ENCODE assay signal across 11 cellular contexts in the genomic region with DNA sequence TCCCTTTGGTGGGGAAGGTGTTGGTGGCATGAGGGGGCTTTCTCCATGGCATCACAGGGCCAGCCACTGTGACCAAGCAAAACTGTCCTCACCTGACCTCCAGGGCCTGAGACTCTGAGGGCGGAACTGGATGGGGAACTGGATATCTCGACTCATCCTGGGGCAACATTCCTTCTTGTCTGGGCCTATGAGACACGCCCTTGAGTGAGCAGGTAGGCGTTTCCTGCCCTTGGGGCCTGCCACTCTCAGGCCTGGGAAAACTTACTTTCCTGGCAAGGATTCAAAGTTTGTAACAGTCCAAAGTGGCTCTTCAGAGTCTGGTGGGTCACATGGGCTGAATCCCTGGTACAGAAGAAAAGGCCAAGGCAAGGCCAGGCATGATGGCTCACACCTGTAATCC. TPM values are rescaled to one million over a fixed set of nuclear protein-coding genes. Genes with fewer than 3 reads are reported as not detected.
DNase-seq lines count a peak whose midpoint lies in the region; ATAC-seq and TF ChIP-seq lines count a peak whose summit lies in the region.
"Had no signal": no experiment of that assay in that cellular context is flagged by ENCODE, and none has a peak within 500 bp of the region (broad histone marks: within the 10 kb centered on the region; RNA-seq: fewer than 3 reads in every experiment).

No MANE protein-coding gene starts in this region.

- peaks cover 7% of the 10 kb centered on the region; the same call in 2 of the 3 replicates for H3K4me1 Mint-ChIP-seq in GM23338
- no peaks in the 10 kb centered on the region for H3K4me1 Mint-ChIP-seq in T-helper 17 cell

- ATAC-seq in GM23338 (peak; percentile 82), foreskin keratinocyte (peak; percentile 94), T-helper 17 cell (no peak), HG03025 (IDR thresholded peaks at IDR 0.05; ENCODE audit: low FRiP score, unreplicated experiment) (no peak), GM19455 (IDR thresholded peaks at IDR 0.05; ENCODE audit: unreplicated experiment) (no peak)

- H3K9me3 ChIP-seq in PC-9 (ENCODE audit: insufficient read depth, low read depth) = no peaks in the 10 kb centered on the region
- no peaks in the 10 kb centered on the region for H3K9me3 ChIP-seq in T-helper 17 cell (ENCODE audit: control insufficient read depth, low read length, poor library complexity, severe bottlenecking)

- H3K36me3 Mint-ChIP-seq in GM23338 (ENCODE audit: low read depth) (peaks cover 4% of the 10 kb centered on the region; the same call in 2 of the 3 replicates), T-helper 17 cell (ENCODE audit: low read depth) (peaks cover 4% of the 10 kb centered on the region)

- H3K27ac ChIP-seq in GM23338 (ENCODE audit: low read depth) (no peak overlapping the region), PC-9 (peak overlapping the region; percentile 54), foreskin keratinocyte (peak overlapping the region; percentile 30)

- peaks cover 4% of the 10 kb centered on the region; the same call in 1 of the 2 replicates for H3K4me1 ChIP-seq in GM23338 (ENCODE audit: insufficient read depth)
- H3K4me1 ChIP-seq in PC-9 (replicated peaks; ENCODE audit: insufficient read depth) = peaks cover 48% of the 10 kb centered on the region
- H3K4me1 ChIP-seq in foreskin keratinocyte = peaks cover 8% of the 10 kb centered on the region

- CTCF ChIA-PET in PC-9 (lab: Charles Lee) = no interaction called here

- POLR2A ChIA-PET in PC-9 (lab: Charles Lee; ENCODE audit: unreplicated experiment) = no interaction called here

- H3K9me2 ChIP-seq in GM23338 (ENCODE audit: insufficient read depth) (no peaks in the 10 kb centered on the region), PC-9 (ENCODE audit: insufficient read depth) (no peaks in the 10 kb centered on the region)

- TF ChIP-seq CTCF in GM23338 (conservative IDR thresholded peaks at IDR 0.05; ENCODE audit: low read depth in 2 of 2) (no peak), PC-9 (conservative IDR thresholded peaks at IDR 0.05) (no peak), foreskin keratinocyte (conservative IDR thresholded peaks at IDR 0.05) (no peak)

- H4K20me1 ChIP-seq in GM23338 (replicated peaks; ENCODE audit: insufficient read depth) (no peaks in the 10 kb centered on the region), PC-9 (ENCODE audit: insufficient read depth) (no peaks in the 10 kb centered on the region)

- intact Hi-C loops in PC-9 (cut with micrococcal nuclease; ENCODE audit: unreplicated experiment) = loop anchor here (2.0 kb wide), 1 partner anchor 85 kb away; no protein-coding TSS in a partner anchor

- H3K27me3 Mint-ChIP-seq in GM23338 (ENCODE audit: insufficient read depth, low read depth, poor library complexity) (peaks cover 14% of the 10 kb centered on the region), T-helper 17 cell (no peaks in the 10 kb centered on the region)

- H3F3A ChIP-seq in GM23338 (replicated peaks; ENCODE audit: low read depth) (no peaks in the 10 kb centered on the region), PC-9 (ENCODE audit: insufficient read depth, low read depth) (peaks cover 22% of the 10 kb centered on the region)

- H3K27me3 ChIP-seq in GM23338 (ENCODE audit: insufficient read depth) (no peaks in the 10 kb centered on the region), PC-9 (ENCODE audit: insufficient read depth, low read depth) (no peaks in the 10 kb centered on the region), foreskin keratinocyte (no peaks in the 10 kb centered on the region)

- H3K4me2 ChIP-seq in GM23338 (no peak overlapping the region), PC-9 (peak overlapping the region; percentile 25)

- H3K4me3 Mint-ChIP-seq in GM23338 (no peak overlapping the region), T-helper 17 cell (no peak overlapping the region)

- H3K27ac Mint-ChIP-seq in GM23338 (peak overlapping the region; percentile 70; the same call in 1 of the 2 replicates), T-helper 17 cell (no peak overlapping the region)

- BruUV-seq in PC-9 (replicated peaks; lab: Mats Ljungman, UMichigan) = no TSS peak

- H2AFZ ChIP-seq in GM23338 = peak overlapping the region; percentile 89
- no peak overlapping the region for H2AFZ ChIP-seq in PC-9

- H3K36me3 ChIP-seq in GM23338 (ENCODE audit: insufficient read depth) = no peaks in the 10 kb centered on the region
- no peaks in the 10 kb centered on the region for H3K36me3 ChIP-seq in PC-9 (ENCODE audit: low read depth)

- H3K4me3 ChIP-seq in GM23338 (no peak overlapping the region), PC-9 (no peak overlapping the region)

- DNase-seq in GM23338 (ENCODE audit: low spot score) (peak; percentile 67), PC-9 (peak; percentile 92 to 96), foreskin keratinocyte (peak; percentile 95 to 98), renal cortical epithelial cell (ENCODE audit: low read depth) (peak; percentile 92), T-helper 17 cell (no peak)
- no peak for DNase-seq in activated CD8-positive, alpha-beta memory T cell treated with anti-CD3 and anti-CD28 coated beads for 24 hours
- DNase-seq: cerebellar nuclear complex, T-helper 2 cell had no signal

- H3K79me2 ChIP-seq in GM23338 (replicated peaks; ENCODE audit: insufficient read depth) (no peaks in the 10 kb centered on the region), PC-9 (ENCODE audit: low read depth) (no peaks in the 10 kb centered on the region)

- H3K9me3 Mint-ChIP-seq in GM23338 = peaks cover 9% of the 10 kb centered on the region

TF ChIP-seq in GM23338, 12 proteins besides CTCF, POLR2A, EP300 and RAD21 (continues in another document):
- no peak for TF ChIP-seq ZNF331 (CRISPR knock-in tag; IDR thresholded peaks at IDR 0.05; ENCODE audit: low read depth)

RNA-seq across cellular contexts. Expression of gene MT1X, which starts 9.6 kb away (rescaled TPM):
- 187 and 293 TPM in 2 replicates for total RNA-seq in GM23338 (2014; rRNA removed; shearing (Covaris generic))
- polyA plus RNA-seq in GM23338 (2016; fragmentation: Nextera tagmentation; extraction: Ambion mirVana) (942 and 1,099 TPM in 2 replicates), foreskin keratinocyte (178 and 346 TPM in 2 replicates)
- total RNA-seq in PC-9 (2021) (18.9 and 41.2 TPM in 2 replicates), foreskin keratinocyte (121 and 247 TPM in 2 replicates), renal cortical epithelial cell (63.2 and 75.2 TPM in 2 replicates), T-helper 17 cell (10 to 100 TPM; 22.0 to 22.1 TPM)
- total RNA-seq: G401 had no signal

RNA-seq across cellular contexts. Expression of gene MT1H, which starts 22.3 kb away (rescaled TPM):
- 52.3 and 54.5 TPM in 2 replicates for total RNA-seq in GM23338 (2014; rRNA removed; shearing (Covaris generic))
- polyA plus RNA-seq in GM23338 (2016; fragmentation: Nextera tagmentation; extraction: Ambion mirVana) (425 and 442 TPM in 2 replicates), foreskin keratinocyte (0.53 TPM in 1 of 2 replicates, not detected in the other)
- total RNA-seq in PC-9 (2021) (not detected in 2 replicates), foreskin keratinocyte (not detected in 2 replicates), renal cortical epithelial cell (1.4 and 8.9 TPM in 2 replicates), T-helper 17 cell (not detected)
- total RNA-seq: G401 had no signal

RNA-seq across cellular contexts. Expression of gene MT1G, which starts 24.0 kb away (rescaled TPM):
- 176 and 184 TPM in 2 replicates for total RNA-seq in GM23338 (2014; rRNA removed; shearing (Covaris generic))
- 1,014 and 1,104 TPM in 2 replicates for polyA plus RNA-seq in GM23338 (2016; fragmentation: Nextera tagmentation; extraction: Ambion mirVana)
- total RNA-seq in PC-9 (2021) = not detected in 2 replicates
- 1.7 and 8.3 TPM in 2 replicates for total RNA-seq in foreskin keratinocyte
- 5.5 and 13.3 TPM in 2 replicates for polyA plus RNA-seq in foreskin keratinocyte
- 7.8 and 10.5 TPM in 2 replicates for total RNA-seq in renal cortical epithelial cell
- total RNA-seq in T-helper 17 cell = under 1 TPM in 1 of 2 donors, not detected in 1; 0.85 TPM
- total RNA-seq: G401 had no signal

RNA-seq across cellular contexts. Expression of gene MT1F, which starts 34.1 kb away (rescaled TPM):
- total RNA-seq in GM23338 (2014; rRNA removed; shearing (Covaris generic)) = 7.3 and 7.4 TPM in 2 replicates
- polyA plus RNA-seq in GM23338 (2016; fragmentation: Nextera tagmentation; extraction: Ambion mirVana) (107 and 118 TPM in 2 replicates), foreskin keratinocyte (5.1 and 8.7 TPM in 2 replicates)
- total RNA-seq in PC-9 (2021) (4.0 and 10.3 TPM in 2 replicates), foreskin keratinocyte (4.9 and 5.2 TPM in 2 replicates), renal cortical epithelial cell (11.0 and 11.1 TPM in 2 replicates), T-helper 17 cell (1 to 10 TPM; 3.3 to 8.8 TPM)
- total RNA-seq: G401 had no signal

RNA-seq across cellular contexts. Expression of gene NUP93, which starts 38.0 kb away (rescaled TPM):
- 166 and 187 TPM in 2 replicates for total RNA-seq in GM23338 (2014; rRNA removed; shearing (Covaris generic))
- polyA plus RNA-seq in GM23338 (2016; fragmentation: Nextera tagmentation; extraction: Ambion mirVana) (139 and 144 TPM in 2 replicates), foreskin keratinocyte (121 and 143 TPM in 2 replicates)
- total RNA-seq in PC-9 (2021) (74.7 and 92.4 TPM in 2 replicates), foreskin keratinocyte (145 and 171 TPM in 2 replicates), renal cortical epithelial cell (72.3 and 105 TPM in 2 replicates), T-helper 17 cell (10 to 100 TPM; 59.0 to 59.1 TPM)

Comparison
In these comparisons a context has a peak if more than half of its experiments do, and no peak if none do; other contexts are left out.
1. ATAC-seq: peak in GM23338 (single experiment) and foreskin keratinocyte (single experiment); none in T-helper 17 cell (single experiment), HG03025 (single experiment) and GM19455 (single experiment).
2. DNase-seq: peak in GM23338 (single experiment), PC-9 (2 of 2), foreskin keratinocyte (2 of 2) and renal cortical epithelial cell (single experiment); none in T-helper 17 cell (0 of 3) and activated CD8-positive, alpha-beta memory T cell treated with anti-CD3 and anti-CD28 coated beads for 24 hours (single experiment).
3. RNA of gene MT1G, which starts 24.0 kb away (total RNA-seq): 176 to 184 TPM in GM23338; 7.8 to 10.5 TPM in renal cortical epithelial cell, 1.7 to 8.3 TPM in foreskin keratinocyte, 0.85 TPM in T-helper 17 cell and not detected in PC-9; every median in the first group is over 10 times any median in the second.